Comparison of ENCODE assay signal across 20 cellular contexts in genomic region chr2:208304695-208305094, GRCh38. TPM values are rescaled to one million over a fixed set of nuclear protein-coding genes. Genes with fewer than 3 reads are reported as not detected.
A peak's percentile ranks its signal among the peaks of the same experiment; 100 is the strongest.
DNase-seq lines count a peak whose midpoint lies in the region; ATAC-seq and TF ChIP-seq lines count a peak whose summit lies in the region.
"Had no signal": no experiment of that assay in that cellular context is flagged by ENCODE, and none has a peak within 500 bp of the region (broad histone marks: within the 10 kb centered on the region; RNA-seq: fewer than 3 reads in every experiment).

No MANE protein-coding gene starts in this region.

- H3F3A ChIP-seq in PC-9 (ENCODE audit: insufficient read depth, low read depth): no peaks in the 10 kb centered on the region

- H3K36me3 ChIP-seq in thyroid gland (peaks cover 7 to 36% of the 10 kb centered on the region in 2 donors), PC-9 (ENCODE audit: low read depth) (no peaks in the 10 kb centered on the region)

- H3K4me1 ChIP-seq in thyroid gland: no peaks in the 10 kb centered on the region
- H3K4me1 ChIP-seq in PC-9 (replicated peaks; ENCODE audit: insufficient read depth): no peaks in the 10 kb centered on the region
- H3K4me1 ChIP-seq: BLaER1 had no signal

- POLR2A ChIA-PET in PC-9 (lab: Charles Lee; ENCODE audit: unreplicated experiment): no interaction called here

- no peak overlapping the region for H2AFZ ChIP-seq in PC-9

- H3K9me3 Mint-ChIP-seq in stimulated activated naive CD8-positive, alpha-beta T cell treated with anti-CD3 and anti-CD28 coated beads, Interleukin-15, Interleukin-2, amounts not matched to agents 100 ng/mL and 50 ng/mL, for 24 hours: no peaks in the 10 kb centered on the region
- peaks cover 2% of the 10 kb centered on the region for H3K9me3 Mint-ChIP-seq in glutamatergic neuron (ENCODE audit: unreplicated experiment)
- H3K9me3 Mint-ChIP-seq in progenitor cell of endocrine pancreas (ENCODE audit: low read depth): no peaks in the 10 kb centered on the region
- H3K9me3 Mint-ChIP-seq: CD14-positive monocyte; CD4-positive, alpha-beta memory T cell; HFFc6 had no signal

- no peaks in the 10 kb centered on the region for H3K9me3 ChIP-seq in thyroid gland
- no peaks in the 10 kb centered on the region for H3K9me3 ChIP-seq in PC-9 (ENCODE audit: insufficient read depth, low read depth)
- H3K9me3 ChIP-seq: BLaER1 had no signal

- ATAC-seq in stimulated activated naive CD8-positive, alpha-beta T cell treated with anti-CD3 and anti-CD28 coated beads, Interleukin-15, Interleukin-2, amounts not matched to agents 100 U/mL and 50 U/mL, for 24 hours: no peak
- ATAC-seq: HCT116 had no signal

- intact Hi-C loops in thyroid gland (cut with DNase I): no loop called here
- intact Hi-C loops in PC-9 (cut with micrococcal nuclease; ENCODE audit: unreplicated experiment): no loop called here

- peak overlapping the region; percentile 26 for H3K27ac Mint-ChIP-seq in stimulated activated naive CD8-positive, alpha-beta T cell treated with anti-CD3 and anti-CD28 coated beads, Interleukin-15, Interleukin-2, amounts not matched to agents 100 ng/mL and 50 ng/mL, for 24 hours
- H3K27ac Mint-ChIP-seq in glutamatergic neuron (ENCODE audit: unreplicated experiment) (peak overlapping the region; percentile 76), progenitor cell of endocrine pancreas (peak overlapping the region; percentile 76)
- H3K27ac Mint-ChIP-seq: HFFc6 had no signal

- no peak overlapping the region for H3K27ac ChIP-seq in thyroid gland
- H3K27ac ChIP-seq in PC-9: no peak overlapping the region
- H3K27ac ChIP-seq: BLaER1, HL-60 had no signal

- no peak for TF ChIP-seq CTCF in glutamatergic neuron (IDR thresholded peaks at IDR 0.05; ENCODE audit: partially characterized antibody, unreplicated experiment)
- no peak for TF ChIP-seq CTCF in progenitor cell of endocrine pancreas (IDR thresholded peaks at IDR 0.05; ENCODE audit: unreplicated experiment)
- no peak for TF ChIP-seq CTCF in thyroid gland (IDR thresholded peaks at IDR 0.05)
- TF ChIP-seq CTCF in PC-9 (conservative IDR thresholded peaks at IDR 0.05): no peak

- no peaks in the 10 kb centered on the region for H3K4me1 Mint-ChIP-seq in stimulated activated naive CD8-positive, alpha-beta T cell treated with anti-CD3 and anti-CD28 coated beads, Interleukin-15, Interleukin-2, amounts not matched to agents 100 ng/mL and 50 ng/mL, for 24 hours (ENCODE audit: low read depth)
- H3K4me1 Mint-ChIP-seq in glutamatergic neuron (ENCODE audit: low read depth, unreplicated experiment) (peaks cover 6% of the 10 kb centered on the region), progenitor cell of endocrine pancreas (ENCODE audit: low read depth) (no peaks in the 10 kb centered on the region)
- H3K4me1 Mint-ChIP-seq: CD14-positive monocyte had no signal

- peaks cover 62% of the 10 kb centered on the region for H3K36me3 Mint-ChIP-seq in stimulated activated naive CD8-positive, alpha-beta T cell treated with anti-CD3 and anti-CD28 coated beads, Interleukin-15, Interleukin-2, amounts not matched to agents 100 ng/mL and 50 ng/mL, for 24 hours (ENCODE audit: low read depth)
- H3K36me3 Mint-ChIP-seq in glutamatergic neuron (ENCODE audit: unreplicated experiment) (peaks cover 5% of the 10 kb centered on the region), progenitor cell of endocrine pancreas (ENCODE audit: insufficient read depth) (peaks cover 22% of the 10 kb centered on the region)

- no peaks in the 10 kb centered on the region for H3K9me2 ChIP-seq in PC-9 (ENCODE audit: insufficient read depth)

- H3K4me3 Mint-ChIP-seq in stimulated activated naive CD8-positive, alpha-beta T cell treated with anti-CD3 and anti-CD28 coated beads, Interleukin-15, Interleukin-2, amounts not matched to agents 100 ng/mL and 50 ng/mL, for 24 hours: no peak overlapping the region
- H3K4me3 Mint-ChIP-seq in glutamatergic neuron (ENCODE audit: unreplicated experiment): no peak overlapping the region
- H3K4me3 Mint-ChIP-seq in progenitor cell of endocrine pancreas (ENCODE audit: low read depth): no peak overlapping the region
- H3K4me3 Mint-ChIP-seq: CD14-positive monocyte; CD4-positive, alpha-beta memory T cell; HFFc6 had no signal

- CTCF ChIA-PET in PC-9 (lab: Charles Lee): no interaction called here

- no peak for TF ChIP-seq POLR2A in thyroid gland (IDR thresholded peaks at IDR 0.05)

- no peak for DNase-seq in stimulated activated naive CD8-positive, alpha-beta T cell treated with anti-CD3 and anti-CD28 coated beads, Interleukin-15, Interleukin-2, amounts not matched to agents 100 U/mL and 50 U/mL, for 24 hours
- DNase-seq in glutamatergic neuron (no peak), progenitor cell of endocrine pancreas (ENCODE audit: low spot score, unreplicated experiment) (no peak), thyroid gland (no peak), DMS79 treated with DMSO at 0.1 percent for 48 hours (lab: John Stamatoyannopoulos, UW) (no peak), PC-9 (no peak)
- DNase-seq: 8988T; CD4-positive, alpha-beta memory T cell; COR-L47; DMS 273 treated with DMSO at 0.1 percent for 48 hours; DMS53; GOT3; H7; HFFc6; IMR-90 had no signal

- no peaks in the 10 kb centered on the region for H3K27me3 Mint-ChIP-seq in stimulated activated naive CD8-positive, alpha-beta T cell treated with anti-CD3 and anti-CD28 coated beads, Interleukin-15, Interleukin-2, amounts not matched to agents 100 ng/mL and 50 ng/mL, for 24 hours
- H3K27me3 Mint-ChIP-seq in glutamatergic neuron (ENCODE audit: unreplicated experiment) (peaks cover 2% of the 10 kb centered on the region), progenitor cell of endocrine pancreas (no peaks in the 10 kb centered on the region)
- H3K27me3 Mint-ChIP-seq: CD4-positive, alpha-beta memory T cell had no signal

- 97 to 98% methylated on average over 4 of the region's 4 CpGs for WGBS in thyroid gland, 2 donors

- H3K4me2 ChIP-seq in PC-9: no peak overlapping the region
- H3K4me2 ChIP-seq: BLaER1 had no signal

- H3K4me3 ChIP-seq in thyroid gland (replicated peaks in 1 of 3): no peak overlapping the region
- no peak overlapping the region for H3K4me3 ChIP-seq in PC-9
- H3K4me3 ChIP-seq: BLaER1 had no signal

- no peaks in the 10 kb centered on the region for H3K79me2 ChIP-seq in PC-9 (ENCODE audit: low read depth)

- H3K27me3 ChIP-seq in thyroid gland: no peaks in the 10 kb centered on the region
- H3K27me3 ChIP-seq in PC-9 (ENCODE audit: insufficient read depth, low read depth): no peaks in the 10 kb centered on the region
- H3K27me3 ChIP-seq: BLaER1 had no signal

- no peaks in the 10 kb centered on the region for H4K20me1 ChIP-seq in PC-9 (ENCODE audit: insufficient read depth)
- H4K20me1 ChIP-seq: BLaER1 had no signal

- no TSS peak for BruUV-seq in PC-9 (replicated peaks; lab: Mats Ljungman, UMichigan)

RNA-seq across cellular contexts. Expression of gene PIKFYVE, which starts 38.6 kb away (rescaled TPM):
- total RNA-seq in glutamatergic neuron (ENCODE audit: unreplicated experiment): 46.8 TPM
- total RNA-seq in progenitor cell of endocrine pancreas: 37.4 and 38.4 TPM in 2 replicates
- total RNA-seq in thyroid gland: 10 to 100 TPM; 35.2 to 51.3 (median 41.7) TPM
- 11.7 and 14.6 TPM in 2 replicates for total RNA-seq in PC-9 (2021)

RNA-seq across cellular contexts. Expression of gene IDH1, which starts 49.8 kb away (rescaled TPM):
- 308 TPM for total RNA-seq in glutamatergic neuron (ENCODE audit: unreplicated experiment)
- 260 and 267 TPM in 2 replicates for total RNA-seq in progenitor cell of endocrine pancreas
- total RNA-seq in thyroid gland: 10 to 100 TPM; 53.9 to 90.2 (median 61.6) TPM
- 193 and 227 TPM in 2 replicates for total RNA-seq in PC-9 (2021)

Comparison
In these comparisons a context has a peak if more than half of its experiments do, and no peak if none do; other contexts are left out.
1. H3K27ac Mint-ChIP-seq: peak in every context shown above with its lines; median percentile 76 in glutamatergic neuron; 76 in progenitor cell of endocrine pancreas; 26 in stimulated activated naive CD8-positive, alpha-beta T cell treated with anti-CD3 and anti-CD28 coated beads, Interleukin-15, Interleukin-2, amounts not matched to agents 100 ng/mL and 50 ng/mL, for 24 hours.